ENCODE assay signal across 1 cellular context in the genomic region with DNA sequence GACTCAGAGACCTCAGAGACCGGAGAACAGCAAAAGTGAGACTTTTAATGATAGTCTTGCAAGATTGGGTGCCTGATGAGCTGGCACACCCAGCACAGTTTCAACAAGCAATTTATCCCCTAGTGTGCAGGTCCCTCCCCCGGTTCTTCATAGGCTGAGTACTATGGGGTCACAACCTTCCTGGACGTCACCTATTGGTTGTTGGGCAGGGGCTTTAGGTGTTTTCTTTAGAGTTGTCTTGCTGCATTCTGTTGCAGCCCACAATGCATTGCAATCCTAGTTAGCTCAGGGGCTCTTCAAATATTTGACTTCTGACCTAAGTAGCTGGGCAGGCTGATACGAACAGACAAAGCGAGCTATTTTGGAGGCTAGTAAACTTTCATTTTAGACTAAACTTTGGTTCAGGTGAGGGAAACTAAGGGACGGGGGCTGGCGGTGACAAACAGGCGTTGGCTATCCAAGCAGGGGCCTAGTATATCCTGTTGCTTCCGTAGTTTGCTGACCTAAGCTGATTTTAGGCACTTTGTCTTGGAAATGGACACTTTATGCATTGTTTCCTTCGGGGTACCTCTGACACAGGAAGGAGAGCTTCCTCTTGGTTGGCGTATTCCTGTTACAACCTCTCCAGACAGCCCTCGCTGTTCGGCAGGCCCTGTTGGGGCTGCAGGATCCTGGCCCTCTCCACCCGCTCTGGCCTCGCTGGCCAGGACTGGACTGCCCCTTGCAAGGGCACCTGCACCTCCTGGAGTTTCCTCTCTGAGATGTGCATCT.
TF ChIP-seq lines count a peak whose summit lies in the region.

No MANE protein-coding gene starts in this region.

TF ChIP-seq in GM23338, 12 proteins besides CTCF, POLR2A, EP300 and RAD21:
- TF ChIP-seq ZNF114 (CRISPR knock-in tag; IDR thresholded peaks at IDR 0.05) (no peak), JUNB (IDR thresholded peaks at IDR 0.05; ENCODE audit: unreplicated experiment) (no peak), CREB1 (CRISPR knock-in tag; IDR thresholded peaks at IDR 0.05; ENCODE audit: low read depth) (no peak), ZNF331 (CRISPR knock-in tag; IDR thresholded peaks at IDR 0.05; ENCODE audit: low read depth) (no peak), STAT1 (IDR thresholded peaks at IDR 0.05; ENCODE audit: unreplicated experiment) (no peak), NANOG (IDR thresholded peaks at IDR 0.05; ENCODE audit: borderline replicate concordance) (no peak), EZH2phosphoT487 (IDR thresholded peaks at IDR 0.05; ENCODE audit: unreplicated experiment) (no peak)
- TF ChIP-seq, protein P1, sequence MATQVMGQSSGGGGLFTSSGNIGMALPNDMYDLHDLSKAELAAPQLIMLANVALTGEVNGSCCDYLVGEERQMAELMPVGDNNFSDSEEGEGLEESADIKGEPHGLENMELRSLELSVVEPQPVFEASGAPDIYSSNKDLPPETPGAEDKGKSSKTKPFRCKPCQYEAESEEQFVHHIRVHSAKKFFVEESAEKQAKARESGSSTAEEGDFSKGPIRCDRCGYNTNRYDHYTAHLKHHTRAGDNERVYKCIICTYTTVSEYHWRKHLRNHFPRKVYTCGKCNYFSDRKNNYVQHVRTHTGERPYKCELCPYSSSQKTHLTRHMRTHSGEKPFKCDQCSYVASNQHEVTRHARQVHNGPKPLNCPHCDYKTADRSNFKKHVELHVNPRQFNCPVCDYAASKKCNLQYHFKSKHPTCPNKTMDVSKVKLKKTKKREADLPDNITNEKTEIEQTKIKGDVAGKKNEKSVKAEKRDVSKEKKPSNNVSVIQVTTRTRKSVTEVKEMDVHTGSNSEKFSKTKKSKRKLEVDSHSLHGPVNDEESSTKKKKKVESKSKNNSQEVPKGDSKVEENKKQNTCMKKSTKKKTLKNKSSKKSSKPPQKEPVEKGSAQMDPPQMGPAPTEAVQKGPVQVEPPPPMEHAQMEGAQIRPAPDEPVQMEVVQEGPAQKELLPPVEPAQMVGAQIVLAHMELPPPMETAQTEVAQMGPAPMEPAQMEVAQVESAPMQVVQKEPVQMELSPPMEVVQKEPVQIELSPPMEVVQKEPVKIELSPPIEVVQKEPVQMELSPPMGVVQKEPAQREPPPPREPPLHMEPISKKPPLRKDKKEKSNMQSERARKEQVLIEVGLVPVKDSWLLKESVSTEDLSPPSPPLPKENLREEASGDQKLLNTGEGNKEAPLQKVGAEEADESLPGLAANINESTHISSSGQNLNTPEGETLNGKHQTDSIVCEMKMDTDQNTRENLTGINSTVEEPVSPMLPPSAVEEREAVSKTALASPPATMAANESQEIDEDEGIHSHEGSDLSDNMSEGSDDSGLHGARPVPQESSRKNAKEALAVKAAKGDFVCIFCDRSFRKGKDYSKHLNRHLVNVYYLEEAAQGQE (IDR thresholded peaks at IDR 0.05; ENCODE audit: unreplicated experiment), result no peak
- TF ChIP-seq, protein P2, sequence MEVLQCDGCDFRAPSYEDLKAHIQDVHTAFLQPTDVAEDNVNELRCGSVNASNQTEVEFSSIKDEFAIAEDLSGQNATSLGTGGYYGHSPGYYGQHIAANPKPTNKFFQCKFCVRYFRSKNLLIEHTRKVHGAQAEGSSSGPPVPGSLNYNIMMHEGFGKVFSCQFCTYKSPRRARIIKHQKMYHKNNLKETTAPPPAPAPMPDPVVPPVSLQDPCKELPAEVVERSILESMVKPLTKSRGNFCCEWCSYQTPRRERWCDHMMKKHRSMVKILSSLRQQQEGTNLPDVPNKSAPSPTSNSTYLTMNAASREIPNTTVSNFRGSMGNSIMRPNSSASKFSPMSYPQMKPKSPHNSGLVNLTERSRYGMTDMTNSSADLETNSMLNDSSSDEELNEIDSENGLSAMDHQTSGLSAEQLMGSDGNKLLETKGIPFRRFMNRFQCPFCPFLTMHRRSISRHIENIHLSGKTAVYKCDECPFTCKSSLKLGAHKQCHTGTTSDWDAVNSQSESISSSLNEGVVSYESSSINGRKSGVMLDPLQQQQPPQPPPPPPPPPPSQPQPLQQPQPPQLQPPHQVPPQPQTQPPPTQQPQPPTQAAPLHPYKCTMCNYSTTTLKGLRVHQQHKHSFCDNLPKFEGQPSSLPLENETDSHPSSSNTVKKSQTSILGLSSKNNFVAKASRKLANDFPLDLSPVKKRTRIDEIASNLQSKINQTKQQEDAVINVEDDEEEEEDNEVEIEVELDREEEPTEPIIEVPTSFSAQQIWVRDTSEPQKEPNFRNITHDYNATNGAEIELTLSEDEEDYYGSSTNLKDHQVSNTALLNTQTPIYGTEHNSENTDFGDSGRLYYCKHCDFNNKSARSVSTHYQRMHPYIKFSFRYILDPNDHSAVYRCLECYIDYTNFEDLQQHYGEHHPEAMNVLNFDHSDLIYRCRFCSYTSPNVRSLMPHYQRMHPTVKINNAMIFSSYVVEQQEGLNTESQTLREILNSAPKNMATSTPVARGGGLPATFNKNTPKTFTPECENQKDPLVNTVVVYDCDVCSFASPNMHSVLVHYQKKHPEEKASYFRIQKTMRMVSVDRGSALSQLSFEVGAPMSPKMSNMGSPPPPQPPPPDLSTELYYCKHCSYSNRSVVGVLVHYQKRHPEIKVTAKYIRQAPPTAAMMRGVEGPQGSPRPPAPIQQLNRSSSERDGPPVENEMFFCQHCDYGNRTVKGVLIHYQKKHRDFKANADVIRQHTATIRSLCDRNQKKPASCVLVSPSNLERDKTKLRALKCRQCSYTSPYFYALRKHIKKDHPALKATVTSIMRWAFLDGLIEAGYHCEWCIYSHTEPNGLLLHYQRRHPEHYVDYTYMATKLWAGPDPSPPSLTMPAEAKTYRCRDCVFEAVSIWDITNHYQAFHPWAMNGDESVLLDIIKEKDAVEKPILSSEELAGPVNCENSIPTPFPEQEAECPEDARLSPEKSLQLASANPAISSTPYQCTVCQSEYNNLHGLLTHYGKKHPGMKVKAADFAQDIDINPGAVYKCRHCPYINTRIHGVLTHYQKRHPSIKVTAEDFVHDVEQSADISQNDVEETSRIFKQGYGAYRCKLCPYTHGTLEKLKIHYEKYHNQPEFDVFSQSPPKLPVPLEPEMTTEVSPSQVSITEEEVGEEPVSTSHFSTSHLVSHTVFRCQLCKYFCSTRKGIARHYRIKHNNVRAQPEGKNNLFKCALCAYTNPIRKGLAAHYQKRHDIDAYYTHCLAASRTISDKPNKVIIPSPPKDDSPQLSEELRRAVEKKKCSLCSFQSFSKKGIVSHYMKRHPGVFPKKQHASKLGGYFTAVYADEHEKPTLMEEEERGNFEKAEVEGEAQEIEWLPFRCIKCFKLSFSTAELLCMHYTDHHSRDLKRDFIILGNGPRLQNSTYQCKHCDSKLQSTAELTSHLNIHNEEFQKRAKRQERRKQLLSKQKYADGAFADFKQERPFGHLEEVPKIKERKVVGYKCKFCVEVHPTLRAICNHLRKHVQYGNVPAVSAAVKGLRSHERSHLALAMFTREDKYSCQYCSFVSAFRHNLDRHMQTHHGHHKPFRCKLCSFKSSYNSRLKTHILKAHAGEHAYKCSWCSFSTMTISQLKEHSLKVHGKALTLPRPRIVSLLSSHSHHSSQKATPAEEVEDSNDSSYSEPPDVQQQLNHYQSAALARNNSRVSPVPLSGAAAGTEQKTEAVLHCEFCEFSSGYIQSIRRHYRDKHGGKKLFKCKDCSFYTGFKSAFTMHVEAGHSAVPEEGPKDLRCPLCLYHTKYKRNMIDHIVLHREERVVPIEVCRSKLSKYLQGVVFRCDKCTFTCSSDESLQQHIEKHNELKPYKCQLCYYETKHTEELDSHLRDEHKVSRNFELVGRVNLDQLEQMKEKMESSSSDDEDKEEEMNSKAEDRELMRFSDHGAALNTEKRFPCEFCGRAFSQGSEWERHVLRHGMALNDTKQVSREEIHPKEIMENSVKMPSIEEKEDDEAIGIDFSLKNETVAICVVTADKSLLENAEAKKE (CRISPR knock-in tag; IDR thresholded peaks at IDR 0.05), result no peak
- TF ChIP-seq, protein P3, sequence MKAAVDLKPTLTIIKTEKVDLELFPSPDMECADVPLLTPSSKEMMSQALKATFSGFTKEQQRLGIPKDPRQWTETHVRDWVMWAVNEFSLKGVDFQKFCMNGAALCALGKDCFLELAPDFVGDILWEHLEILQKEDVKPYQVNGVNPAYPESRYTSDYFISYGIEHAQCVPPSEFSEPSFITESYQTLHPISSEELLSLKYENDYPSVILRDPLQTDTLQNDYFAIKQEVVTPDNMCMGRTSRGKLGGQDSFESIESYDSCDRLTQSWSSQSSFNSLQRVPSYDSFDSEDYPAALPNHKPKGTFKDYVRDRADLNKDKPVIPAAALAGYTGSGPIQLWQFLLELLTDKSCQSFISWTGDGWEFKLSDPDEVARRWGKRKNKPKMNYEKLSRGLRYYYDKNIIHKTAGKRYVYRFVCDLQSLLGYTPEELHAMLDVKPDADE (IDR thresholded peaks at IDR 0.05), result no peak
